In the genomic region with DNA sequence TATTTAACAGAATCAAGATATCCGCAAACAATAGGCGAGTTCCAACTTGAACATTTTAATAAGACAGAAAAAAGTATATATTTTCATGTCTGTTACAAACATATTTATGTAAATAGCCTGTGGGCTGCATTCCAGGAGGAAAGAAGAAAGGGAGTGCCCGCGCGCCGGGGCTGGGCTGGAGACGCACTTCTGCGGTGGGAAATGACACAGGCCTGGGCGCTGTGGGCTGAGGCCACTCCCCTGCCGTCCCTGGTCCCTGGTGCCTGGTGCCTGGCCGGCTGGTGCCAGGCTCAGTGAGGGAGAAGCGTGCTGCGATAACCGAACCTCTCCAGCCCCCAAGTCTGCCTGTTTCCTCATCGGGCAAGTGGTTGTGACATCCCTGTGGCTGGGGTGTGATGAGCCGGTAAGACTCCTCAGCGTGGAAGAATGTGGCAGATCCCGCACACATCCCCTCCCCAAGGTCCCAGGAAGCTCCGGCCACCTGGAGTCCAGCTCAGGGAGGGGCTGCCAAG, we compare ENCODE assay signal across 12 cellular contexts.
DNase-seq lines count a peak whose midpoint lies in the region; ATAC-seq and TF ChIP-seq lines count a peak whose summit lies in the region.
"Had no signal": no experiment of that assay in that cellular context is flagged by ENCODE, and none has a peak within 500 bp of the region (broad histone marks: within the 10 kb centered on the region; RNA-seq: fewer than 3 reads in every experiment).

No MANE protein-coding gene starts in this region.

- peak overlapping the region; percentile 90 for H3K27ac ChIP-seq in coronary artery
- peak overlapping the region; percentile 78 for H3K27ac ChIP-seq in muscle layer of colon (ENCODE audit: low read depth, low read length)

- peaks cover 7% of the 10 kb centered on the region for H3K36me3 ChIP-seq in muscle layer of colon (ENCODE audit: insufficient read depth, low read length)

- no peak for TF ChIP-seq CTCF in coronary artery (IDR thresholded peaks at IDR 0.05)

- no peaks in the 10 kb centered on the region for H3K9me3 ChIP-seq in muscle layer of colon (ENCODE audit: low read length)

- no peaks in the 10 kb centered on the region for H3K27me3 ChIP-seq in muscle layer of colon (ENCODE audit: control insufficient read depth in 1 of 2, insufficient read depth in 2 of 2, low read length in 2 of 2)

- DNase-seq in AG08395 (ENCODE audit: low spot score) = peak; percentile 78
- DNase-seq in NCI-H1092 treated with DMSO at 0.1 percent for 48 hours (lab: John Stamatoyannopoulos, UW) = peak; percentile 66
- no peak for DNase-seq in coronary artery (ENCODE audit: low spot score)
- no peak for DNase-seq in activated naive CD4-positive, alpha-beta T cell treated with Interleukin-2 at 50 U/mL for 16 hours
- DNase-seq in OCI-M1 (lab: John Stamatoyannopoulos, UW) = no peak
- DNase-seq: activated CD4-positive, alpha-beta T cell treated with anti-CD3 and anti-CD28 coated beads, Interleukin-2, amount 10 ng/mL, durations not matched to agents 24 days and 14 days; amniotic stem cell; CD4-positive, CD25-positive, alpha-beta regulatory T cell had no signal

- peaks cover 40% of the 10 kb centered on the region for H3K4me1 ChIP-seq in muscle layer of colon (ENCODE audit: insufficient read depth, low read length)

- no peak overlapping the region for H3K4me3 ChIP-seq in coronary artery
- H3K4me3 ChIP-seq in muscle layer of colon (ENCODE audit: low read depth in 1 of 2, low read length in 2 of 2) = no peak overlapping the region
- H3K4me3 ChIP-seq: GM23338 had no signal

- no peak for ATAC-seq in HG02885 (IDR thresholded peaks at IDR 0.05; ENCODE audit: poor library complexity, unreplicated experiment)
- no peak for ATAC-seq in GM19455 (IDR thresholded peaks at IDR 0.05; ENCODE audit: unreplicated experiment)

- H3K9ac ChIP-seq in muscle layer of colon (ENCODE audit: low read length) = no peak overlapping the region

Comparison
In these comparisons a context has a peak if more than half of its experiments do, and no peak if none do; other contexts are left out.
1. DNase-seq: peak in AG08395 (single experiment) and NCI-H1092 treated with DMSO at 0.1 percent for 48 hours (single experiment); none in coronary artery (single experiment), activated naive CD4-positive, alpha-beta T cell treated with Interleukin-2 at 50 U/mL for 16 hours (single experiment) and OCI-M1 (single experiment).